ENCODE assay signal across 14 cellular contexts in genomic region chr7:22295402-22296264, GRCh38.
A peak's percentile ranks its signal among the peaks of the same experiment; 100 is the strongest.
DNase-seq lines count a peak whose midpoint lies in the region; ATAC-seq and TF ChIP-seq lines count a peak whose summit lies in the region.
"Had no signal": no experiment of that assay in that cellular context is flagged by ENCODE, and none has a peak within 500 bp of the region (broad histone marks: within the 10 kb centered on the region; RNA-seq: fewer than 3 reads in every experiment).

No MANE protein-coding gene starts in this region.

- H3K9ac ChIP-seq in colonic mucosa (ENCODE audit: low read depth in 2 of 2, low read length in 2 of 2), result no peak overlapping the region
- H3K9ac ChIP-seq: KMS-11 had no signal

- TF ChIP-seq CTCF in left lung (IDR thresholded peaks at IDR 0.05), result no peak
- TF ChIP-seq CTCF in suprapubic skin (IDR thresholded peaks at IDR 0.05), result no peak
- TF ChIP-seq CTCF in colonic mucosa (IDR thresholded peaks at IDR 0.05), result no peak

- TF ChIP-seq EP300 in suprapubic skin (IDR thresholded peaks at IDR 0.05), result no peak

- no peaks in the 10 kb centered on the region for H3K9me3 Mint-ChIP-seq in activated naive CD8-positive, alpha-beta T cell treated with anti-CD3 and anti-CD28 coated beads, Interleukin-2, amount 50 U/mL, for 24 hours
- H3K9me3 Mint-ChIP-seq in activated naive CD8-positive, alpha-beta T cell treated with anti-CD3 and anti-CD28 coated beads for 36 hours, result no peaks in the 10 kb centered on the region

- H3K36me3 ChIP-seq in left lung (no peaks in the 10 kb centered on the region), suprapubic skin (peaks cover 4% of the 10 kb centered on the region), colonic mucosa (no peaks in the 10 kb centered on the region)

- no peaks in the 10 kb centered on the region for H3K27me3 ChIP-seq in left lung
- no peaks in the 10 kb centered on the region for H3K27me3 ChIP-seq in suprapubic skin
- no peaks in the 10 kb centered on the region for H3K27me3 ChIP-seq in colonic mucosa
- H3K27me3 ChIP-seq: right lobe of liver had no signal

- peaks cover 12% of the 10 kb centered on the region for H3K4me1 Mint-ChIP-seq in activated naive CD8-positive, alpha-beta T cell treated with anti-CD3 and anti-CD28 coated beads, Interleukin-2, amount 50 U/mL, for 24 hours
- peaks cover 11% of the 10 kb centered on the region for H3K4me1 Mint-ChIP-seq in activated naive CD8-positive, alpha-beta T cell treated with anti-CD3 and anti-CD28 coated beads for 36 hours

- H3K4me3 Mint-ChIP-seq in activated naive CD8-positive, alpha-beta T cell treated with anti-CD3 and anti-CD28 coated beads, Interleukin-2, amount 50 U/mL, for 24 hours, result no peak overlapping the region
- H3K4me3 Mint-ChIP-seq in activated naive CD8-positive, alpha-beta T cell treated with anti-CD3 and anti-CD28 coated beads for 36 hours, result no peak overlapping the region
- H3K4me3 Mint-ChIP-seq: activated naive CD8-positive, alpha-beta T cell had no signal

- intact Hi-C loops in left lung (cut with DNase I) (no loop called here), colonic mucosa (cut with DNase I) (loop anchor here (10.0 kb wide), 1 partner anchor 189 kb away; no protein-coding TSS in a partner anchor)

- peaks cover 0 to 12% of the 10 kb centered on the region in 2 donors for H3K4me1 ChIP-seq in left lung
- H3K4me1 ChIP-seq in suprapubic skin, result peaks cover 6% of the 10 kb centered on the region
- no peaks in the 10 kb centered on the region for H3K4me1 ChIP-seq in colonic mucosa
- H3K4me1 ChIP-seq: right lobe of liver had no signal

- TF ChIP-seq POLR2A in suprapubic skin (IDR thresholded peaks at IDR 0.05), result no peak

- no peak for DNase-seq in activated naive CD8-positive, alpha-beta T cell treated with anti-CD3 and anti-CD28 coated beads, Interleukin-2, amount 50 U/mL, for 24 hours
- no peak for DNase-seq in activated naive CD8-positive, alpha-beta T cell treated with anti-CD3 and anti-CD28 coated beads for 36 hours
- peak in 1 of 61 donors; percentile 29 for DNase-seq in caudate nucleus (lab: John Stamatoyannopoulos, UW)
- no peak for DNase-seq in left lung
- no peak for DNase-seq in suprapubic skin (ENCODE audit: low spot score in 2 of 2)
- no peak for DNase-seq in colonic mucosa
- no peak for DNase-seq in stimulated activated naive CD4-positive, alpha-beta T cell treated with Interleukin-2 at 50 U/mL for 16 hours (lab: John Stamatoyannopoulos, UW)
- DNase-seq: left colon, NCI-H446 treated with DMSO at 0.1 percent for 48 hours, right lobe of liver had no signal

- peak; percentile 40 for ATAC-seq in activated naive CD8-positive, alpha-beta T cell treated with anti-CD3 and anti-CD28 coated beads, Interleukin-2, amount 50 U/mL, for 24 hours
- ATAC-seq in left lung (peak; percentile 73), HG02571 (IDR thresholded peaks at IDR 0.05; ENCODE audit: unreplicated experiment) (no peak)
- ATAC-seq: left colon had no signal

- H3K27me3 Mint-ChIP-seq in activated naive CD8-positive, alpha-beta T cell treated with anti-CD3 and anti-CD28 coated beads, Interleukin-2, amount 50 U/mL, for 24 hours, result peaks cover 2% of the 10 kb centered on the region
- H3K27me3 Mint-ChIP-seq in activated naive CD8-positive, alpha-beta T cell treated with anti-CD3 and anti-CD28 coated beads for 36 hours, result no peaks in the 10 kb centered on the region

- no peak overlapping the region for H3K27ac Mint-ChIP-seq in activated naive CD8-positive, alpha-beta T cell treated with anti-CD3 and anti-CD28 coated beads, Interleukin-2, amount 50 U/mL, for 24 hours
- no peak overlapping the region for H3K27ac Mint-ChIP-seq in activated naive CD8-positive, alpha-beta T cell treated with anti-CD3 and anti-CD28 coated beads for 36 hours
- H3K27ac Mint-ChIP-seq: activated naive CD8-positive, alpha-beta T cell had no signal

- H3K27ac ChIP-seq in caudate nucleus (ENCODE audit: low read depth, low read length) (peak overlapping the region; percentile 80), left lung (peak overlapping the region in 1 of 2 donors; percentile 17), suprapubic skin (peak overlapping the region; percentile 5), colonic mucosa (no peak overlapping the region)
- H3K27ac ChIP-seq: KMS-11, right lobe of liver, SK-N-MC had no signal

- no peaks in the 10 kb centered on the region for H3K36me3 Mint-ChIP-seq in activated naive CD8-positive, alpha-beta T cell treated with anti-CD3 and anti-CD28 coated beads, Interleukin-2, amount 50 U/mL, for 24 hours (ENCODE audit: low read depth)
- no peaks in the 10 kb centered on the region for H3K36me3 Mint-ChIP-seq in activated naive CD8-positive, alpha-beta T cell treated with anti-CD3 and anti-CD28 coated beads for 36 hours
- H3K36me3 Mint-ChIP-seq: activated naive CD8-positive, alpha-beta T cell had no signal

- H3K9me3 ChIP-seq in left lung (no peaks in the 10 kb centered on the region), suprapubic skin (no peaks in the 10 kb centered on the region), colonic mucosa (no peaks in the 10 kb centered on the region)
- H3K9me3 ChIP-seq: right lobe of liver had no signal

- 55% methylated on average over 4 of the region's 4 CpGs for WGBS in suprapubic skin

- H3K4me3 ChIP-seq in left lung, result no peak overlapping the region
- H3K4me3 ChIP-seq in suprapubic skin, result no peak overlapping the region
- no peak overlapping the region for H3K4me3 ChIP-seq in colonic mucosa
- H3K4me3 ChIP-seq: right lobe of liver, SK-N-MC had no signal
